8 cellular contexts compared by ENCODE assay signal in genomic region chr6:10954590-10955010, GRCh38.
DNase-seq lines count a peak whose midpoint lies in the region; ATAC-seq and TF ChIP-seq lines count a peak whose summit lies in the region.

No MANE protein-coding gene starts in this region.

- no peaks in the 10 kb centered on the region for H3K36me3 ChIP-seq in lung (ENCODE audit: control insufficient read depth in 2 of 2, insufficient read depth in 2 of 2, low read length in 2 of 2)

- 39 to 40% methylated on average over 15 of the region's 15 CpGs for WGBS in lung, 2 donors

- TF ChIP-seq CTCF in 22Rv1 (IDR thresholded peaks at IDR 0.05) = peak; percentile 92
- peak; percentile 41 for TF ChIP-seq CTCF in lung (IDR thresholded peaks at IDR 0.05; ENCODE audit: control extremely low read depth, extremely low read depth)

- DNase-seq in NCI-H226 = peak; percentile 28
- DNase-seq in activated CD4-positive, alpha-beta T cell treated with anti-CD3 and anti-CD28 coated beads for 4 hours = peak; percentile 35 to 47
- DNase-seq in dedifferentiated amniotic fluid mesenchymal stem cell (ENCODE audit: extremely low spot score) = peak; percentile 36
- DNase-seq in lung (ENCODE audit: low spot score) = peak; percentile 68
- peak; percentile 46 for DNase-seq in stimulated activated CD8-positive, alpha-beta memory T cell treated with anti-CD3 and anti-CD28 coated beads, Interleukin-15, amount 100 ng/mL, for 24 hours (ENCODE audit: low read depth)

- TF ChIP-seq POLR2A in GM18505 (IDR thresholded peaks at IDR 0.05; ENCODE audit: borderline replicate concordance, extremely low read depth, insufficient read depth, insufficient read length) = no peak

- no peak overlapping the region for H3K27ac ChIP-seq in 22Rv1
- H3K27ac ChIP-seq in lung (ENCODE audit: low read depth in 1 of 2, low read length in 1 of 2) = no peak overlapping the region

- H3K4me1 ChIP-seq in lung (ENCODE audit: control insufficient read depth in 2 of 2, insufficient read depth in 2 of 2, low read length in 2 of 2) = no peaks in the 10 kb centered on the region

- no peaks in the 10 kb centered on the region for H3K9me3 ChIP-seq in lung (ENCODE audit: control insufficient read depth in 2 of 2, insufficient read depth in 1 of 2, low read length in 1 of 2)

- ATAC-seq in GM18505 (IDR thresholded peaks at IDR 0.05; ENCODE audit: unreplicated experiment) = peak; percentile 85
- peak; percentile 85 for ATAC-seq in HG03039 (IDR thresholded peaks at IDR 0.05; ENCODE audit: unreplicated experiment)
- ATAC-seq in lung (ENCODE audit: insufficient read depth, low FRiP score) = no peak

- H3K4me3 ChIP-seq in lung = no peak overlapping the region

- H3K27me3 ChIP-seq in lung (ENCODE audit: control insufficient read depth, insufficient read depth) = no peaks in the 10 kb centered on the region
